23 cellular contexts compared by ENCODE assay signal in the genomic region with DNA sequence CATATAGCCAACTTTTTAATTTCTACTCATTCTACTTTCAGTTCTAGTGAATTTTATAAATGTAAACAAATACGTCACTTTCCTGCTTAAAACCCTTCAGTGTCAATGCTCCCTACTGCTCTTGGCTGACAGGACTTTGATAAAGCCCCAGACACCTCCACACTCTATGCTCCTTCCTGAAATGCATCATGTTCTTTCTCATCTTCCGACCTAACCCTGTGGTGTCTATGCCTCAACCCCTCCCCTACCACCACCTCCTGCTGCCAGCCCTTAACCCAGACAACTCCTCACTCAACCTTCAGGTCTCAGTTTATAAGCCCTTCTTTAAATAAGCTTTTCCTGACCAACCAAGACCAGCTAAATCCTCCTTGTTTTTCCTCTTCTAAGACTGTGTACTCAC. TPM values are rescaled to one million over a fixed set of nuclear protein-coding genes. Genes with fewer than 3 reads are reported as not detected.
DNase-seq lines count a peak whose midpoint lies in the region; ATAC-seq and TF ChIP-seq lines count a peak whose summit lies in the region.
"Had no signal": no experiment of that assay in that cellular context is flagged by ENCODE, and none has a peak within 500 bp of the region (broad histone marks: within the 10 kb centered on the region; RNA-seq: fewer than 3 reads in every experiment).

No MANE protein-coding gene starts in this region.

- H3K27me3 Mint-ChIP-seq in activated CD8-positive, alpha-beta T cell treated with anti-CD3 and anti-CD28 coated beads for 36 hours, result no peaks in the 10 kb centered on the region
- no peaks in the 10 kb centered on the region for H3K27me3 Mint-ChIP-seq in activated CD8-positive, alpha-beta T cell treated with anti-CD3 and anti-CD28 coated beads, Interleukin-2, amount 10 ng/mL, durations not matched to agents 7 days and 5 days (ENCODE audit: low read depth)
- no peaks in the 10 kb centered on the region for H3K27me3 Mint-ChIP-seq in CD4-positive, alpha-beta memory T cell
- H3K27me3 Mint-ChIP-seq in activated CD4-positive, alpha-beta memory T cell treated with anti-CD3 and anti-CD28 coated beads, Interleukin-2, amount 10 ng/mL, durations not matched to agents 7 days and 5 days, result no peaks in the 10 kb centered on the region
- H3K27me3 Mint-ChIP-seq in memory B cell, result no peaks in the 10 kb centered on the region

- peak overlapping the region; percentile 76 for H3K27ac Mint-ChIP-seq in activated CD8-positive, alpha-beta T cell treated with anti-CD3 and anti-CD28 coated beads for 36 hours
- H3K27ac Mint-ChIP-seq in activated CD8-positive, alpha-beta T cell treated with anti-CD3 and anti-CD28 coated beads, Interleukin-2, amount 10 ng/mL, durations not matched to agents 7 days and 5 days, result no peak overlapping the region
- H3K27ac Mint-ChIP-seq in CD4-positive, alpha-beta memory T cell, result peak overlapping the region in 6 of 7 donors; percentile 37 to 90 (median 58)
- H3K27ac Mint-ChIP-seq in activated CD4-positive, alpha-beta memory T cell treated with anti-CD3 and anti-CD28 coated beads, Interleukin-2, amount 10 ng/mL, durations not matched to agents 7 days and 5 days, result peak overlapping the region; percentile 60
- peak overlapping the region; percentile 19 for H3K27ac Mint-ChIP-seq in memory B cell
- H3K27ac Mint-ChIP-seq: GM23338, nephron had no signal

- no peaks in the 10 kb centered on the region for H3K9me3 ChIP-seq in CD4-positive, alpha-beta memory T cell (ENCODE audit: control insufficient read depth in 1 of 2, low read length in 2 of 2)
- H3K9me3 ChIP-seq: BLaER1 had no signal

- CTCF ChIA-PET in activated CD8-positive, alpha-beta T cell treated with anti-CD3 and anti-CD28 coated beads for 36 hours (lab: Charles Lee), result no interaction called here
- CTCF ChIA-PET in activated CD8-positive, alpha-beta T cell treated with anti-CD3 and anti-CD28 coated beads, Interleukin-2, amount 10 ng/mL, durations not matched to agents 7 days and 5 days (lab: Charles Lee), result interaction anchor here (1.0 to 1.7 kb wide), 2 partner anchors 25 to 27 kb away, joined by 3 to 5 read pairs; no protein-coding TSS in a partner anchor
- CTCF ChIA-PET in CD4-positive, alpha-beta memory T cell (lab: Charles Lee; ENCODE audit: partially characterized antibody), result interaction anchor here (1.3 to 1.4 kb wide), 2 partner anchors 9 to 15 kb away, joined by 3 to 4 read pairs; no protein-coding TSS in a partner anchor
- CTCF ChIA-PET in activated CD4-positive, alpha-beta memory T cell treated with anti-CD3 and anti-CD28 coated beads, Interleukin-2, amount 10 ng/mL, durations not matched to agents 7 days and 5 days (lab: Charles Lee), result interaction anchor here (0.8 kb wide), 1 partner anchor 8 kb away, joined by 3 read pairs; no protein-coding TSS in a partner anchor

- H3K27ac ChIP-seq in CD4-positive, alpha-beta memory T cell (ENCODE audit: low read depth, low read length), result no peak overlapping the region
- H3K27ac ChIP-seq: BLaER1, epithelial cell of prostate, parathyroid adenoma had no signal

- POLR2A ChIA-PET in activated CD8-positive, alpha-beta T cell treated with anti-CD3 and anti-CD28 coated beads for 36 hours (lab: Charles Lee), result no interaction called here
- POLR2A ChIA-PET in activated CD8-positive, alpha-beta T cell treated with anti-CD3 and anti-CD28 coated beads, Interleukin-2, amount 10 ng/mL, durations not matched to agents 7 days and 5 days (lab: Charles Lee), result interaction anchor here (1.8 kb wide), 1 partner anchor 8 kb away, joined by 4 read pairs; no protein-coding TSS in a partner anchor
- POLR2A ChIA-PET in CD4-positive, alpha-beta memory T cell (lab: Charles Lee; ENCODE audit: partially characterized antibody), result interaction anchor here (1.0 kb wide), 1 partner anchor 9 kb away, joined by 3 read pairs; no protein-coding TSS in a partner anchor
- POLR2A ChIA-PET in activated CD4-positive, alpha-beta memory T cell treated with anti-CD3 and anti-CD28 coated beads, Interleukin-2, amount 10 ng/mL, durations not matched to agents 7 days and 5 days (lab: Charles Lee), result interaction anchor here (0.9 kb wide), 1 partner anchor 42 kb away, joined by 3 read pairs; no protein-coding TSS in a partner anchor

- H3K4me1 Mint-ChIP-seq in activated CD8-positive, alpha-beta T cell treated with anti-CD3 and anti-CD28 coated beads for 36 hours (ENCODE audit: low read depth), result peaks cover 11% of the 10 kb centered on the region
- peaks cover 7% of the 10 kb centered on the region for H3K4me1 Mint-ChIP-seq in activated CD8-positive, alpha-beta T cell treated with anti-CD3 and anti-CD28 coated beads, Interleukin-2, amount 10 ng/mL, durations not matched to agents 7 days and 5 days (ENCODE audit: low read depth)
- H3K4me1 Mint-ChIP-seq in CD4-positive, alpha-beta memory T cell, result peaks cover 5 to 10% (median 7%) of the 10 kb centered on the region in 4 donors
- H3K4me1 Mint-ChIP-seq in activated CD4-positive, alpha-beta memory T cell treated with anti-CD3 and anti-CD28 coated beads, Interleukin-2, amount 10 ng/mL, durations not matched to agents 7 days and 5 days, result peaks cover 10% of the 10 kb centered on the region
- H3K4me1 Mint-ChIP-seq in memory B cell, result no peaks in the 10 kb centered on the region
- H3K4me1 Mint-ChIP-seq: GM23338, nephron had no signal

- no peak for TF ChIP-seq CTCF in activated CD8-positive, alpha-beta T cell treated with anti-CD3 and anti-CD28 coated beads for 36 hours (IDR thresholded peaks at IDR 0.05)

- intact Hi-C loops in activated CD8-positive, alpha-beta T cell treated with anti-CD3 and anti-CD28 coated beads for 36 hours (cut with micrococcal nuclease), result no loop called here
- intact Hi-C loops in CD4-positive, alpha-beta memory T cell (cut with micrococcal nuclease), result no loop called here

- peaks cover 87% of the 10 kb centered on the region for H3K36me3 ChIP-seq in CD4-positive, alpha-beta memory T cell (ENCODE audit: insufficient read depth, low read length)
- H3K36me3 ChIP-seq: BLaER1 had no signal

- DNase-seq in activated CD8-positive, alpha-beta T cell treated with anti-CD3 and anti-CD28 coated beads for 36 hours, result no peak
- DNase-seq in activated CD8-positive, alpha-beta T cell treated with anti-CD3 and anti-CD28 coated beads, Interleukin-2, amount 10 ng/mL, durations not matched to agents 7 days and 5 days, result no peak
- no peak for DNase-seq in CD4-positive, alpha-beta memory T cell
- DNase-seq in activated CD4-positive, alpha-beta memory T cell treated with anti-CD3 and anti-CD28 coated beads, Interleukin-2, amount 10 ng/mL, durations not matched to agents 7 days and 5 days, result no peak
- no peak for DNase-seq in memory B cell (ENCODE audit: low spot score in 2 of 2)
- no peak for DNase-seq in NCI-H748 (lab: John Stamatoyannopoulos, UW; ENCODE audit: unreplicated experiment)
- DNase-seq in RPMI8226, result no peak
- DNase-seq in stimulated activated CD8-positive, alpha-beta memory T cell treated with anti-CD3 and anti-CD28 coated beads, Interleukin-4, amount 100 ng/mL, for 48 hours, result no peak
- DNase-seq: central memory CD4-positive, alpha-beta T cell; head of caudate nucleus; NCI-H1048; NCI-H187; NCI-H748 treated with DMSO at 0.1 percent for 48 hours; right cardiac atrium; substantia nigra had no signal

- H3K4me3 ChIP-seq in CD4-positive, alpha-beta memory T cell (ENCODE audit: low read length in 2 of 2), result no peak overlapping the region
- H3K4me3 ChIP-seq: BLaER1, GM23338 had no signal

- peak; percentile 77 for ATAC-seq in activated CD8-positive, alpha-beta T cell treated with anti-CD3 and anti-CD28 coated beads for 36 hours
- ATAC-seq in activated CD8-positive, alpha-beta T cell treated with anti-CD3 and anti-CD28 coated beads, Interleukin-2, amount 10 ng/mL, durations not matched to agents 7 days and 5 days, result no peak
- ATAC-seq in memory B cell (ENCODE audit: low read depth), result no peak
- ATAC-seq: GM23338, right cardiac atrium, Right ventricle myocardium inferior had no signal

- H3K4me3 Mint-ChIP-seq in activated CD8-positive, alpha-beta T cell treated with anti-CD3 and anti-CD28 coated beads for 36 hours, result no peak overlapping the region
- no peak overlapping the region for H3K4me3 Mint-ChIP-seq in activated CD8-positive, alpha-beta T cell treated with anti-CD3 and anti-CD28 coated beads, Interleukin-2, amount 10 ng/mL, durations not matched to agents 7 days and 5 days
- H3K4me3 Mint-ChIP-seq in CD4-positive, alpha-beta memory T cell, result no peak overlapping the region
- no peak overlapping the region for H3K4me3 Mint-ChIP-seq in activated CD4-positive, alpha-beta memory T cell treated with anti-CD3 and anti-CD28 coated beads, Interleukin-2, amount 10 ng/mL, durations not matched to agents 7 days and 5 days
- H3K4me3 Mint-ChIP-seq in memory B cell, result no peak overlapping the region
- H3K4me3 Mint-ChIP-seq: GM23338, nephron had no signal

- no peaks in the 10 kb centered on the region for H3K27me3 ChIP-seq in CD4-positive, alpha-beta memory T cell (ENCODE audit: insufficient read depth, low read length)
- H3K27me3 ChIP-seq: BLaER1 had no signal

- peaks cover 7% of the 10 kb centered on the region for H3K4me1 ChIP-seq in CD4-positive, alpha-beta memory T cell (ENCODE audit: insufficient read depth, low read length)
- H3K4me1 ChIP-seq: parathyroid adenoma had no signal

- peaks cover 20% of the 10 kb centered on the region for H3K36me3 Mint-ChIP-seq in activated CD8-positive, alpha-beta T cell treated with anti-CD3 and anti-CD28 coated beads for 36 hours (ENCODE audit: low read depth)
- H3K36me3 Mint-ChIP-seq in activated CD8-positive, alpha-beta T cell treated with anti-CD3 and anti-CD28 coated beads, Interleukin-2, amount 10 ng/mL, durations not matched to agents 7 days and 5 days (ENCODE audit: low read depth), result peaks cover 67% of the 10 kb centered on the region
- peaks cover 80 to 88% of the 10 kb centered on the region in 2 donors for H3K36me3 Mint-ChIP-seq in CD4-positive, alpha-beta memory T cell
- peaks cover 87% of the 10 kb centered on the region for H3K36me3 Mint-ChIP-seq in activated CD4-positive, alpha-beta memory T cell treated with anti-CD3 and anti-CD28 coated beads, Interleukin-2, amount 10 ng/mL, durations not matched to agents 7 days and 5 days (ENCODE audit: low read depth)
- peaks cover 14% of the 10 kb centered on the region for H3K36me3 Mint-ChIP-seq in memory B cell

- no peaks in the 10 kb centered on the region for H3K9me3 Mint-ChIP-seq in activated CD8-positive, alpha-beta T cell treated with anti-CD3 and anti-CD28 coated beads for 36 hours
- H3K9me3 Mint-ChIP-seq in activated CD8-positive, alpha-beta T cell treated with anti-CD3 and anti-CD28 coated beads, Interleukin-2, amount 10 ng/mL, durations not matched to agents 7 days and 5 days (ENCODE audit: insufficient read depth), result no peaks in the 10 kb centered on the region
- H3K9me3 Mint-ChIP-seq in CD4-positive, alpha-beta memory T cell, result no peaks in the 10 kb centered on the region
- no peaks in the 10 kb centered on the region for H3K9me3 Mint-ChIP-seq in activated CD4-positive, alpha-beta memory T cell treated with anti-CD3 and anti-CD28 coated beads, Interleukin-2, amount 10 ng/mL, durations not matched to agents 7 days and 5 days
- H3K9me3 Mint-ChIP-seq in memory B cell, result no peaks in the 10 kb centered on the region
- H3K9me3 Mint-ChIP-seq: GM23338, nephron had no signal

RNA-seq across cellular contexts. Expression of a gene that starts 19.1 kb away (rescaled TPM):
- not detected for total RNA-seq in activated CD8-positive, alpha-beta T cell treated with anti-CD3 and anti-CD28 coated beads for 36 hours
- not detected for total RNA-seq in activated CD8-positive, alpha-beta T cell treated with anti-CD3 and anti-CD28 coated beads, Interleukin-2, amount 10 ng/mL, durations not matched to agents 7 days and 5 days
- total RNA-seq in CD4-positive, alpha-beta memory T cell, result not detected
- polyA plus RNA-seq in CD4-positive, alpha-beta memory T cell, result under 1 TPM in 1 of 2 donors, not detected in 1; 0.52 TPM
- not detected for total RNA-seq in activated CD4-positive, alpha-beta memory T cell treated with anti-CD3 and anti-CD28 coated beads, Interleukin-2, amount 10 ng/mL, durations not matched to agents 7 days and 5 days
- total RNA-seq: astrocyte, LHCN-M2, right cardiac atrium, Right ventricle myocardium inferior had no signal

RNA-seq across cellular contexts. Expression of a gene that starts 56.5 kb away (rescaled TPM):
- total RNA-seq in activated CD8-positive, alpha-beta T cell treated with anti-CD3 and anti-CD28 coated beads for 36 hours, result 10 to 100 TPM; 30.6 to 35.9 TPM
- total RNA-seq in activated CD8-positive, alpha-beta T cell treated with anti-CD3 and anti-CD28 coated beads, Interleukin-2, amount 10 ng/mL, durations not matched to agents 7 days and 5 days, result 100 to 1,000 TPM; 318 to 346 TPM
- 100 to 1,000 TPM; 216 to 223 TPM for total RNA-seq in CD4-positive, alpha-beta memory T cell
- 100 to 1,000 TPM; 291 to 332 TPM for polyA plus RNA-seq in CD4-positive, alpha-beta memory T cell
- total RNA-seq in activated CD4-positive, alpha-beta memory T cell treated with anti-CD3 and anti-CD28 coated beads, Interleukin-2, amount 10 ng/mL, durations not matched to agents 7 days and 5 days, result 100 to 1,000 TPM; 272 TPM

Comparison
In these comparisons a context has a peak if more than half of its experiments do, and no peak if none do; other contexts are left out.
1. RNA of a gene that starts 56.5 kb away (total RNA-seq): 318 to 346 TPM in activated CD8-positive, alpha-beta T cell treated with anti-CD3 and anti-CD28 coated beads, Interleukin-2, amount 10 ng/mL, durations not matched to agents 7 days and 5 days, 272 TPM in activated CD4-positive, alpha-beta memory T cell treated with anti-CD3 and anti-CD28 coated beads, Interleukin-2, amount 10 ng/mL, durations not matched to agents 7 days and 5 days and 216 to 223 TPM in CD4-positive, alpha-beta memory T cell; 30.6 to 35.9 TPM in activated CD8-positive, alpha-beta T cell treated with anti-CD3 and anti-CD28 coated beads for 36 hours; every median in the first group is over 4 times any median in the second.